In the genomic region with DNA sequence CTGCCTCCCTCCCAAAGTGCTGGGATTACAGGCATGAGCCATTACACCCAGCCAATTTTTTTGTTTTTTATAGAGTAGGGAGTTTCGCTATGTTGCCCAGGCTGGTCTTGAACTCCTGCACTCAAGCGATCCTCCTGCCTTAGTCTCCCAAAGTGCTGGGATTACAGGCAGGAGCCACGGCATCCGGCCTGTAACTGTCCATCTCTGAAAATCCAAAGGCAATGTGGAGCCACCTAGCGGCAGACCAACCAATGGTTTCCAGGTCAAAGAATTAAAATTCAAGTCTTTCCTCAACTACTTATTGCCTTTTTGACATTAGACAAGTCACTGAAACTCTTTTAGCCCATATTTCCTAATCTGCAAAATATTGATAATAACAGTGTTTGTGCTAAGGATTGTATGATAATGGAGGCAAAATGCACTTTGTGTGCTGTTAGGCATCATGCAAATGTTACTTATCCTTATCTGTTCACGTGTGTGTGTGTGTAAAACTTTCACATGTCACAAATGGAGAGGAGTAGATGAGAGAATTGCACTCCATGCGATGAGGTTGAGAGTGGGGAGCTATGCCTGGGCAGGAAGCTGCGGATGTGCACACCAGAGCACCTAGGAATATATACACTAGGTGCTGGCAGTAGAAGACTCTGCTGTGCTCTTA, we compare ENCODE assay signal across 8 cellular contexts. TPM values are rescaled to one million over a fixed set of nuclear protein-coding genes. Genes with fewer than 3 reads are reported as not detected.
DNase-seq lines count a peak whose midpoint lies in the region; ATAC-seq, FAIRE-seq and TF ChIP-seq lines count a peak whose summit lies in the region.

No MANE protein-coding gene starts in this region.

- ATAC-seq in HG03159 (IDR thresholded peaks at IDR 0.05; ENCODE audit: unreplicated experiment) (peak; percentile 74), HG03025 (IDR thresholded peaks at IDR 0.05; ENCODE audit: low FRiP score, unreplicated experiment) (no peak)

- TF ChIP-seq POLR2A in GM12892 (IDR thresholded peaks at IDR 0.05; ENCODE audit: low read depth, low read length), result no peak

- DNase-seq in AG08395 (ENCODE audit: low spot score) (peak; percentile 55), GM12892 (ENCODE audit: insufficient read length) (no peak), OCI-M1 (lab: John Stamatoyannopoulos, UW) (peak; percentile 73), astrocyte of the hippocampus (ENCODE audit: low read depth, low spot score) (peak; percentile 74), inferior parietal cortex (ENCODE audit: extremely low spot score) (peak; percentile 59)
- DNase-seq in stimulated activated CD4-positive, alpha-beta T cell treated with anti-CD3 and anti-CD28 coated beads, Interleukin-4, amount 100 ng/mL, for 48 hours (ENCODE audit: low read depth in 2 of 2), result peak; percentile 16 to 46

- peak; percentile 89 for FAIRE-seq in GM12892 (lab: Jason Lieb, UNC)

RNA-seq across cellular contexts. Expression of a gene that starts 48.7 kb away (rescaled TPM):
- 0.04 TPM for polyA plus RNA-seq in GM12892 (2012; ENCODE audit: missing spikeins)
